In genomic region chr11:69000391-69000790, GRCh38 we compare ENCODE assay signal across 18 cellular contexts. TPM values are rescaled to one million over a fixed set of nuclear protein-coding genes. Genes with fewer than 3 reads are reported as not detected.
DNase-seq lines count a peak whose midpoint lies in the region; ATAC-seq, FAIRE-seq and TF ChIP-seq lines count a peak whose summit lies in the region.
"Had no signal": no experiment of that assay in that cellular context is flagged by ENCODE, and none has a peak within 500 bp of the region (broad histone marks: within the 10 kb centered on the region; RNA-seq: fewer than 3 reads in every experiment).

No MANE protein-coding gene starts in this region.

- POLR2A ChIA-PET in HepG2 (lab: Yijun Ruan, JAX): interaction anchor here (1.2 kb wide), 1 partner anchor 48 kb away, joined by 3 read pairs; the partner anchor contains the start of gene TPCN2

- H3K4me2 ChIP-seq in HepG2 (ENCODE audit: low read depth, low read length) (no peak overlapping the region), hepatocyte (no peak overlapping the region)

- TF ChIP-seq POLR2A in HepG2 (IDR thresholded peaks at IDR 0.05; ENCODE audit: insufficient read depth in 1 of 2, low read depth in 2 of 2, low read length in 2 of 2): no peak

- no peaks in the 10 kb centered on the region for H3K9me2 ChIP-seq in hepatocyte (replicated peaks; ENCODE audit: insufficient read depth)

- no peaks in the 10 kb centered on the region for H3K36me3 Mint-ChIP-seq in mesothelial cell of epicardium
- H3K36me3 Mint-ChIP-seq: IgD-negative memory B cell had no signal

- TF ChIP-seq CTCF in liver (IDR thresholded peaks at IDR 0.05; ENCODE audit: low read depth, low read length, missing input control) (no peak), HepG2 (CRISPR knock-in tag; IDR thresholded peaks at IDR 0.05) (no peak), hepatocyte (IDR thresholded peaks at IDR 0.05; ENCODE audit: poor library complexity) (no peak), mesothelial cell of epicardium (IDR thresholded peaks at IDR 0.05; ENCODE audit: unreplicated experiment) (no peak)

- intact Hi-C loops in HepG2 (cut with micrococcal nuclease; ENCODE audit: unreplicated experiment) (no loop called here), sciatic nerve (cut with DNase I) (no loop called here)

- H3K27ac Mint-ChIP-seq in mesothelial cell of epicardium: no peak overlapping the region
- H3K27ac Mint-ChIP-seq: IgD-negative memory B cell had no signal

- H3K4me1 Mint-ChIP-seq in mesothelial cell of epicardium: peaks cover 21% of the 10 kb centered on the region
- H3K4me1 Mint-ChIP-seq: IgD-negative memory B cell had no signal

- H3K9me3 Mint-ChIP-seq in mesothelial cell of epicardium: no peaks in the 10 kb centered on the region
- H3K9me3 Mint-ChIP-seq: IgD-negative memory B cell had no signal

- H2AFZ ChIP-seq in HepG2 (ENCODE audit: low read length) (no peak overlapping the region), hepatocyte (no peak overlapping the region)

- H3K4me1 ChIP-seq in liver (ENCODE audit: control insufficient read depth in 4 of 4, insufficient read depth in 4 of 4, low read length in 3 of 4) (peaks cover 8 to 24% (median 14%) of the 10 kb centered on the region in 4 donors), HepG2 (ENCODE audit: insufficient read depth, low read length) (peaks cover 6% of the 10 kb centered on the region), hepatocyte (ENCODE audit: insufficient read depth) (no peaks in the 10 kb centered on the region)
- H3K4me1 ChIP-seq: Caco-2 had no signal

- ATAC-seq in HepG2: no peak
- peak; percentile 14 for ATAC-seq in sciatic nerve
- no peak for ATAC-seq in HG03457 (IDR thresholded peaks at IDR 0.05; ENCODE audit: unreplicated experiment)

- no peak for DNase-seq in HepG2 (ENCODE audit: low spot score)
- no peak for DNase-seq in hepatocyte (ENCODE audit: low spot score)
- no peak for DNase-seq in sciatic nerve (ENCODE audit: low spot score)
- no peak for DNase-seq in UCSD-AML1 (lab: John Stamatoyannopoulos, UW; ENCODE audit: unreplicated experiment)
- DNase-seq in mesothelial cell of epicardium (ENCODE audit: low spot score in 2 of 2, unreplicated experiment in 2 of 2): no peak
- no peak for DNase-seq in NCI-H2171 treated with DMSO at 0.1 percent for 48 hours (lab: John Stamatoyannopoulos, UW)
- DNase-seq: activated CD4-positive, alpha-beta T cell treated with anti-CD3 and anti-CD28 coated beads, Interleukin-2, amount 50 U/mL, for 1 hour; activated T-cell treated with anti-CD3 and anti-CD28 coated beads, Interleukin-2, amount 50 U/mL, for 48 hours; NCI-H1417; retina; stimulated activated naive CD4-positive, alpha-beta T cell treated with Interleukin-2 at 50 U/mL for 16 hours had no signal

- no peaks in the 10 kb centered on the region for H4K20me1 ChIP-seq in HepG2 (ENCODE audit: insufficient read depth, low read length)
- H4K20me1 ChIP-seq in hepatocyte (ENCODE audit: insufficient read depth, poor library complexity, severe bottlenecking): no peaks in the 10 kb centered on the region

- H3K9me3 ChIP-seq in liver (ENCODE audit: control insufficient read depth in 4 of 4, low read length in 3 of 4) (no peaks in the 10 kb centered on the region), HepG2 (ENCODE audit: low read length) (no peaks in the 10 kb centered on the region), hepatocyte (ENCODE audit: low read depth) (no peaks in the 10 kb centered on the region)
- H3K9me3 ChIP-seq: Caco-2 had no signal

- H3K79me2 ChIP-seq in HepG2 (ENCODE audit: insufficient read depth, low read length): no peaks in the 10 kb centered on the region
- H3K79me2 ChIP-seq in hepatocyte: no peaks in the 10 kb centered on the region

- H3K4me3 ChIP-seq in liver (ENCODE audit: low read depth in 1 of 3, low read length in 3 of 3): no peak overlapping the region
- no peak overlapping the region for H3K4me3 ChIP-seq in HepG2 (replicated peaks in 1 of 3; ENCODE audit: insufficient read depth in 1 of 3, low read depth in 2 of 3, low read length in 3 of 3)
- H3K4me3 ChIP-seq in hepatocyte: no peak overlapping the region

- BruUV-seq in HepG2 (replicated peaks; lab: Mats Ljungman, UMichigan): no TSS peak

- TF ChIP-seq RAD21 in liver (IDR thresholded peaks at IDR 0.05) (no peak), HepG2 (CRISPR knock-in tag; IDR thresholded peaks at IDR 0.05) (no peak)

- TF ChIP-seq EP300 in HepG2 (IDR thresholded peaks at IDR 0.05; ENCODE audit: low read depth in 2 of 2, low read length in 2 of 2) (no peak), HepG2 (CRISPR knock-in tag; IDR thresholded peaks at IDR 0.05; ENCODE audit: borderline replicate concordance) (no peak)

- H3K27me3 ChIP-seq in liver (ENCODE audit: control insufficient read depth in 4 of 4, insufficient read depth in 4 of 4, low read length in 3 of 4) (no peaks in the 10 kb centered on the region), HepG2 (ENCODE audit: control insufficient read depth in 1 of 2, insufficient read depth in 2 of 2, low read length in 2 of 2) (peaks cover 4 to 71% of the 10 kb centered on the region in 2 experiments; a peak in 4 of 5 replicates), hepatocyte (no peaks in the 10 kb centered on the region)

- H3K36me3 ChIP-seq in liver (ENCODE audit: control insufficient read depth in 4 of 4, insufficient read depth in 3 of 4, low read depth in 1 of 4, low read length in 3 of 4) (no peaks in the 10 kb centered on the region), HepG2 (replicated peaks in 1 of 2; ENCODE audit: control insufficient read depth in 1 of 2, insufficient read depth in 2 of 2, low read length in 2 of 2) (no peaks in the 10 kb centered on the region), hepatocyte (replicated peaks; ENCODE audit: insufficient read depth, low read depth) (no peaks in the 10 kb centered on the region)

- peak overlapping the region; percentile 14 to 36 for H3K9ac ChIP-seq in liver (ENCODE audit: low read depth in 1 of 2, low read length in 2 of 2)
- H3K9ac ChIP-seq in HepG2 (ENCODE audit: insufficient read depth, low read depth, low read length): no peak overlapping the region

- in situ Hi-C loops in HepG2 (cut with HindIII; ENCODE audit: extremely low pct_ligation_motif_present, low pct_unique_long_range_greater_than_20kb): no loop called here

- H3K27me3 Mint-ChIP-seq in mesothelial cell of epicardium (ENCODE audit: low read depth): no peaks in the 10 kb centered on the region

- peak overlapping the region; percentile 81 to 93 for H3K27ac ChIP-seq in liver (ENCODE audit: low read depth in 1 of 2, low read length in 2 of 2)
- H3K27ac ChIP-seq in HepG2 (ENCODE audit: extremely low read length, insufficient read depth, low read length): no peak overlapping the region
- H3K27ac ChIP-seq in hepatocyte: peak overlapping the region; percentile 73

- no peak overlapping the region for H3K4me3 Mint-ChIP-seq in mesothelial cell of epicardium
- H3K4me3 Mint-ChIP-seq: IgD-negative memory B cell had no signal

- FAIRE-seq in HepG2 (lab: Jason Lieb, UNC): no peak

- CTCF ChIA-PET in HepG2 (lab: Yijun Ruan, JAX; ENCODE audit: low intra/inter-chr PET ratio, low total read pairs): no interaction called here

- WGBS in liver: 83% methylated on average over 5 of the region's 5 CpGs
- WGBS in HepG2 (ENCODE audit: low lambda C conversion rate): 42% methylated on average over 5 of the region's 5 CpGs
- 86% methylated on average over 5 of the region's 5 CpGs for WGBS in hepatocyte (ENCODE audit: low lambda C conversion rate, missing lambda C conversion rate)

RNA-seq across cellular contexts. Expression of gene MRGPRF, which starts 12.7 kb away (rescaled TPM):
- total RNA-seq in liver: 1 to 10 TPM; 1.9 to 3.0 TPM
- polyA plus RNA-seq in liver: 1 to 10 TPM; 1.1 to 4.8 TPM
- total RNA-seq in HepG2 (2016; rRNA removed; fragmentation: Illumina TruSeq; extraction: Trizol): not detected in 2 replicates
- not detected in 2 replicates for total RNA-seq in HepG2 (2016; cell fraction: cytosol; rRNA removed; fragmentation: Illumina TruSeq; extraction: Trizol; ENCODE audit: low read depth)
- not detected in 2 replicates for total RNA-seq in HepG2 (2016; cell fraction: insoluble cytoplasmic fraction; rRNA removed; fragmentation: Illumina TruSeq; extraction: Trizol)
- not detected in 2 replicates for total RNA-seq in HepG2 (2016; cell fraction: membrane; rRNA removed; fragmentation: Illumina TruSeq; extraction: Trizol)
- total RNA-seq in HepG2 (2016; cell fraction: nucleus; rRNA removed; fragmentation: Illumina TruSeq; extraction: Trizol): not detected in 2 replicates
- polyA plus RNA-seq in HepG2 (2011; rRNA removed): not detected in 2 replicates
- not detected in 2 replicates for polyA plus RNA-seq in HepG2 (2011; cell fraction: cytosol; rRNA removed)
- polyA plus RNA-seq in HepG2 (2011; cell fraction: nucleus; rRNA removed): not detected in 2 replicates
- polyA plus RNA-seq in HepG2 (2012): not detected in 2 replicates
- not detected in 2 replicates for polyA plus RNA-seq in HepG2 (2016; cell fraction: cytosol; fragmentation: Illumina TruSeq; extraction: Trizol; ENCODE audit: low read depth)
- not detected in 2 replicates for polyA plus RNA-seq in HepG2 (2016; cell fraction: insoluble cytoplasmic fraction; fragmentation: Illumina TruSeq; extraction: Trizol; ENCODE audit: low read depth)
- not detected in 2 replicates for polyA plus RNA-seq in HepG2 (2016; cell fraction: membrane; fragmentation: Illumina TruSeq; extraction: Trizol; ENCODE audit: low read depth)
- polyA plus RNA-seq in HepG2 (2016; cell fraction: nucleus; fragmentation: Illumina TruSeq; extraction: Trizol; ENCODE audit: insufficient read depth, low read depth): not detected in 2 replicates
- polyA minus RNA-seq in HepG2 (2011; rRNA and poly(A)+ RNA removed; ENCODE audit: low replicate concordance): 1.1 TPM in 1 of 2 replicates, not detected in the other
- not detected in 2 replicates for polyA minus RNA-seq in HepG2 (2011; cell fraction: cytosol; rRNA and poly(A)+ RNA removed)
- polyA minus RNA-seq in HepG2 (2011; cell fraction: nucleus; rRNA and poly(A)+ RNA removed): not detected in 2 replicates
- 6.5 TPM in 2 replicates for total RNA-seq in hepatocyte
- polyA plus RNA-seq in hepatocyte: 7.5 and 12.1 TPM in 2 replicates
- 39.5 TPM for total RNA-seq in sciatic nerve
- total RNA-seq in mesothelial cell of epicardium: 2.3 to 4.0 TPM (median 3.4 TPM) in 3 replicates
- total RNA-seq: T-helper 2 cell treated with Interferon-gamma antibody and Interleukin-4, amounts not matched to agents 100 ng/mL and 5 ng/mL, for 36 hours had no signal
- polyA plus RNA-seq: IgD-negative memory B cell had no signal

RNA-seq across cellular contexts. Expression of gene MRGPRD, which starts 19.6 kb away (rescaled TPM):
- total RNA-seq in liver (not detected), HepG2 (2016; rRNA removed; fragmentation: Illumina TruSeq; extraction: Trizol) (not detected in 2 replicates), hepatocyte (0.32 TPM in 1 of 2 replicates, not detected in the other), sciatic nerve (not detected), mesothelial cell of epicardium (not detected in 3 replicates)
- polyA plus RNA-seq in liver (not detected), HepG2 (2011; rRNA removed) (not detected in 2 replicates), hepatocyte (not detected in 2 replicates)
- total RNA-seq in HepG2 (2016; cell fraction: cytosol; rRNA removed; fragmentation: Illumina TruSeq; extraction: Trizol; ENCODE audit: low read depth): not detected in 2 replicates
- total RNA-seq in HepG2 (2016; cell fraction: insoluble cytoplasmic fraction; rRNA removed; fragmentation: Illumina TruSeq; extraction: Trizol): not detected in 2 replicates
- total RNA-seq in HepG2 (2016; cell fraction: membrane; rRNA removed; fragmentation: Illumina TruSeq; extraction: Trizol): not detected in 2 replicates
- total RNA-seq in HepG2 (2016; cell fraction: nucleus; rRNA removed; fragmentation: Illumina TruSeq; extraction: Trizol): not detected in 2 replicates
- not detected in 2 replicates for polyA plus RNA-seq in HepG2 (2011; cell fraction: cytosol; rRNA removed)
- polyA plus RNA-seq in HepG2 (2011; cell fraction: nucleus; rRNA removed): not detected in 2 replicates
- not detected in 2 replicates for polyA plus RNA-seq in HepG2 (2012)
- polyA plus RNA-seq in HepG2 (2016; cell fraction: cytosol; fragmentation: Illumina TruSeq; extraction: Trizol; ENCODE audit: low read depth): not detected in 2 replicates
- not detected in 2 replicates for polyA plus RNA-seq in HepG2 (2016; cell fraction: insoluble cytoplasmic fraction; fragmentation: Illumina TruSeq; extraction: Trizol; ENCODE audit: low read depth)
- not detected in 2 replicates for polyA plus RNA-seq in HepG2 (2016; cell fraction: membrane; fragmentation: Illumina TruSeq; extraction: Trizol; ENCODE audit: low read depth)
- not detected in 2 replicates for polyA plus RNA-seq in HepG2 (2016; cell fraction: nucleus; fragmentation: Illumina TruSeq; extraction: Trizol; ENCODE audit: insufficient read depth, low read depth)
- polyA minus RNA-seq in HepG2 (2011; rRNA and poly(A)+ RNA removed; ENCODE audit: low replicate concordance): not detected in 2 replicates
- not detected in 2 replicates for polyA minus RNA-seq in HepG2 (2011; cell fraction: cytosol; rRNA and poly(A)+ RNA removed)
- not detected in 2 replicates for polyA minus RNA-seq in HepG2 (2011; cell fraction: nucleus; rRNA and poly(A)+ RNA removed)
- total RNA-seq: Caco-2; fibroblast of villous mesenchyme; mononuclear cell; T-helper 2 cell treated with Interferon-gamma antibody and Interleukin-4, amounts not matched to agents 100 ng/mL and 5 ng/mL, for 36 hours had no signal
- polyA plus RNA-seq: IgD-negative memory B cell had no signal

RNA-seq across cellular contexts. Expression of gene TPCN2, which starts 48.3 kb away (rescaled TPM):
- total RNA-seq in liver: 10 to 100 TPM; 15.2 to 20.8 TPM
- polyA plus RNA-seq in liver: 1 to 10 TPM; 6.4 to 9.0 TPM
- 2.0 and 5.9 TPM in 2 replicates for total RNA-seq in HepG2 (2016; rRNA removed; fragmentation: Illumina TruSeq; extraction: Trizol)
- total RNA-seq in HepG2 (2016; cell fraction: cytosol; rRNA removed; fragmentation: Illumina TruSeq; extraction: Trizol; ENCODE audit: low read depth): 3.5 and 4.3 TPM in 2 replicates
- 1.8 and 5.7 TPM in 2 replicates for total RNA-seq in HepG2 (2016; cell fraction: insoluble cytoplasmic fraction; rRNA removed; fragmentation: Illumina TruSeq; extraction: Trizol)
- 2.4 and 2.5 TPM in 2 replicates for total RNA-seq in HepG2 (2016; cell fraction: membrane; rRNA removed; fragmentation: Illumina TruSeq; extraction: Trizol)
- total RNA-seq in HepG2 (2016; cell fraction: nucleus; rRNA removed; fragmentation: Illumina TruSeq; extraction: Trizol): 7.8 and 11.5 TPM in 2 replicates
- polyA plus RNA-seq in HepG2 (2011; rRNA removed): 5.6 and 6.9 TPM in 2 replicates
- polyA plus RNA-seq in HepG2 (2011; cell fraction: cytosol; rRNA removed): 3.3 and 3.5 TPM in 2 replicates
- polyA plus RNA-seq in HepG2 (2011; cell fraction: nucleus; rRNA removed): 37.2 and 42.8 TPM in 2 replicates
- 4.5 and 4.7 TPM in 2 replicates for polyA plus RNA-seq in HepG2 (2012)
- 0.52 and 0.74 TPM in 2 replicates for polyA plus RNA-seq in HepG2 (2016; cell fraction: cytosol; fragmentation: Illumina TruSeq; extraction: Trizol; ENCODE audit: low read depth)
- 1.7 and 2.1 TPM in 2 replicates for polyA plus RNA-seq in HepG2 (2016; cell fraction: insoluble cytoplasmic fraction; fragmentation: Illumina TruSeq; extraction: Trizol; ENCODE audit: low read depth)
- polyA plus RNA-seq in HepG2 (2016; cell fraction: membrane; fragmentation: Illumina TruSeq; extraction: Trizol; ENCODE audit: low read depth): 1.3 TPM in 2 replicates
- 17.8 and 19.4 TPM in 2 replicates for polyA plus RNA-seq in HepG2 (2016; cell fraction: nucleus; fragmentation: Illumina TruSeq; extraction: Trizol; ENCODE audit: insufficient read depth, low read depth)
- 10.3 and 20.2 TPM in 2 replicates for polyA minus RNA-seq in HepG2 (2011; rRNA and poly(A)+ RNA removed; ENCODE audit: low replicate concordance)
- 1.6 TPM in 2 replicates for polyA minus RNA-seq in HepG2 (2011; cell fraction: cytosol; rRNA and poly(A)+ RNA removed)
- 14.9 and 16.5 TPM in 2 replicates for polyA minus RNA-seq in HepG2 (2011; cell fraction: nucleus; rRNA and poly(A)+ RNA removed)
- 12.9 and 16.6 TPM in 2 replicates for total RNA-seq in hepatocyte
- polyA plus RNA-seq in hepatocyte: 18.8 and 21.3 TPM in 2 replicates
- total RNA-seq in sciatic nerve: 36.2 TPM
- total RNA-seq in mesothelial cell of epicardium: 20.5 to 23.7 TPM (median 22.1 TPM) in 3 replicates
